8 cellular contexts compared by ENCODE assay signal in the genomic region with DNA sequence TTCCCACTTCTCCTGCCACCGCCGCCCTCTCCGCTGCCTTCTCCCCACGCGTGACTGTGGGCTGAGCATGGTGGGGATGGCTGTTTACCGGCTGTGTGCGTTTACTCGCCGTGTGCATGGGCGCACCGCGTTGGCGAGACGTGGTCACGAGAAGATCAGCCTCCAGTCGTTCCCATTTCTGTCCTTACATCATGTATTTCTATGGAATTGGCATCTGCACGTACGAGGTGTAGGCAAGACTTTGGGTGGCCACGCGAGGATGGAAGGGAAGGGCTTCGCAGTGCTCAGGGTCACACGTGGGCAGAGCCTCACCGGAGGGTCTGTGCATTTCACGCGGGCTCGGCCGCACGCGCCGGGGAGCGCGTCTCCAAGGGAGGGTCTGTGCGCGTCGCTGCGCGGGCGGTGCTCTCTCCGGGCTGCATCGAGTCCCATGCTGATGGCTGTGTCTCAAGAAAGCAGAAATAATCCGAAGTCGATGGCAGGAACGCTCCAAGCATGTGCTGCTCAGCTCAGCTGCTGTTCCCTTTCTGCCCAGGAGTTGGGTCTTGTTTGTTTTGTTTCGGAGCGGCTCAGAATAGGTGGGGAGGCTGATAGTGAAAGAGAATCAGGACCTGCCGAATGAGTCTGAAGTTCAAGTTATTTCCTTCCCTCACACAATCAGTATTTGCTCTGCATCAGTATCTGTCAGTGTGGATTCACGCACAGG. TPM values are rescaled to one million over a fixed set of nuclear protein-coding genes. Genes with fewer than 3 reads are reported as not detected.
DNase-seq lines count a peak whose midpoint lies in the region; ATAC-seq and TF ChIP-seq lines count a peak whose summit lies in the region.

No MANE protein-coding gene starts in this region.

- DNase-seq in NCI-H82 (lab: John Stamatoyannopoulos, UW) (peak; percentile 20), NCI-H82 treated with DMSO at 0.1 percent for 48 hours (lab: John Stamatoyannopoulos, UW; ENCODE audit: unreplicated experiment) (no peak), WTC11 (ENCODE audit: low spot score) (peak; percentile 22), kidney epithelial cell (ENCODE audit: low read depth) (no peak)
- peak; percentile 24 to 50 for DNase-seq in central memory CD8-positive, alpha-beta T cell (ENCODE audit: low spot score in 2 of 2)
- DNase-seq in stimulated activated CD4-positive, alpha-beta T cell treated with anti-CD3 and anti-CD28 coated beads, Interleukin-15, amount 100 ng/mL, for 1 hour (ENCODE audit: low read depth in 1 of 2, low spot score in 1 of 2): peak; percentile 15 to 21

- CTCF ChIA-PET in WTC11 (lab: Charles Lee): interaction anchor here (1.2 to 3.2 kb wide), 3 partner anchors 9 to 134 kb away, joined by 4 to 18 read pairs (median 11); no protein-coding TSS in a partner anchor

- peaks cover 9% of the 10 kb centered on the region for H3K27me3 ChIP-seq in kidney epithelial cell (ENCODE audit: control insufficient read depth, insufficient read depth, low read length)

- TF ChIP-seq CTCF in WTC11 (IDR thresholded peaks at IDR 0.05): no peak
- no peak for TF ChIP-seq CTCF in kidney epithelial cell (IDR thresholded peaks at IDR 0.05; ENCODE audit: insufficient read depth, low read length, poor library complexity, severe bottlenecking)

- peak overlapping the region; percentile 67 for H3K4me3 ChIP-seq in kidney epithelial cell (ENCODE audit: low read depth, low read length)

- H3K36me3 Mint-ChIP-seq in IgD-negative memory B cell: no peaks in the 10 kb centered on the region
- peaks cover 2% of the 10 kb centered on the region; the same call in 1 of the 2 replicates for H3K36me3 Mint-ChIP-seq in WTC11
- peaks cover 30% of the 10 kb centered on the region for H3K36me3 Mint-ChIP-seq in central memory CD8-positive, alpha-beta T cell (ENCODE audit: insufficient read depth)

- peak overlapping the region; percentile 97 to 99 (median 98) for H3K4me3 Mint-ChIP-seq in IgD-negative memory B cell
- peak overlapping the region; percentile 99 for H3K4me3 Mint-ChIP-seq in WTC11
- peak overlapping the region; percentile 98 for H3K4me3 Mint-ChIP-seq in central memory CD8-positive, alpha-beta T cell

- peak; percentile 36 for ATAC-seq in WTC11
- ATAC-seq in central memory CD8-positive, alpha-beta T cell (replicated peaks; ENCODE audit: extremely low read depth, poor library complexity, severe bottlenecking): peak; percentile 47
- ATAC-seq in HG03439 (IDR thresholded peaks at IDR 0.05; ENCODE audit: unreplicated experiment): no peak

- H3K36me3 ChIP-seq in kidney epithelial cell (ENCODE audit: control insufficient read depth, insufficient read depth, low read length): no peaks in the 10 kb centered on the region

- H3K4me1 Mint-ChIP-seq in IgD-negative memory B cell: peaks cover 36 to 48% (median 44%) of the 10 kb centered on the region in 3 donors
- peaks cover 42% of the 10 kb centered on the region for H3K4me1 Mint-ChIP-seq in WTC11
- H3K4me1 Mint-ChIP-seq in central memory CD8-positive, alpha-beta T cell: peaks cover 45% of the 10 kb centered on the region

- POLR2A ChIA-PET in WTC11 (lab: Charles Lee): interaction anchor here (0.9 kb wide), 1 partner anchor 22 kb away, joined by 3 read pairs; no protein-coding TSS in a partner anchor

- H3K27ac Mint-ChIP-seq in IgD-negative memory B cell (peak overlapping the region; percentile 98 to 99 (median 99)), WTC11 (peak overlapping the region; percentile 96)
- peak overlapping the region; percentile 99 for H3K27ac Mint-ChIP-seq in central memory CD8-positive, alpha-beta T cell (ENCODE audit: low read depth)

- H3K9me3 Mint-ChIP-seq in IgD-negative memory B cell: no peaks in the 10 kb centered on the region
- no peaks in the 10 kb centered on the region for H3K9me3 Mint-ChIP-seq in WTC11
- no peaks in the 10 kb centered on the region for H3K9me3 Mint-ChIP-seq in central memory CD8-positive, alpha-beta T cell

- H3K27me3 Mint-ChIP-seq in IgD-negative memory B cell: peaks cover 1% of the 10 kb centered on the region
- peaks cover 47% of the 10 kb centered on the region for H3K27me3 Mint-ChIP-seq in WTC11 (ENCODE audit: low read depth)
- no peaks in the 10 kb centered on the region for H3K27me3 Mint-ChIP-seq in central memory CD8-positive, alpha-beta T cell

TF ChIP-seq in WTC11, 78 proteins besides CTCF, POLR2A, EP300 and RAD21:
- TF ChIP-seq, protein P1, sequence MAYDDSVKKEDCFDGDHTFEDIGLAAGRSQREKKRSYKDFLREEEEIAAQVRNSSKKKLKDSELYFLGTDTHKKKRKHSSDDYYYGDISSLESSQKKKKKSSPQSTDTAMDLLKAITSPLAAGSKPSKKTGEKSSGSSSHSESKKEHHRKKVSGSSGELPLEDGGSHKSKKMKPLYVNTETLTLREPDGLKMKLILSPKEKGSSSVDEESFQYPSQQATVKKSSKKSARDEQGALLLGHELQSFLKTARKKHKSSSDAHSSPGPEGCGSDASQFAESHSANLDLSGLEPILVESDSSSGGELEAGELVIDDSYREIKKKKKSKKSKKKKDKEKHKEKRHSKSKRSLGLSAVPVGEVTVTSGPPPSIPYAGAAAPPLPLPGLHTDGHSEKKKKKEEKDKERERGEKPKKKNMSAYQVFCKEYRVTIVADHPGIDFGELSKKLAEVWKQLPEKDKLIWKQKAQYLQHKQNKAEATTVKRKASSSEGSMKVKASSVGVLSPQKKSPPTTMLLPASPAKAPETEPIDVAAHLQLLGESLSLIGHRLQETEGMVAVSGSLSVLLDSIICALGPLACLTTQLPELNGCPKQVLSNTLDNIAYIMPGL (CRISPR knock-in tag; IDR thresholded peaks at IDR 0.05): peak; percentile 74; the same call in 1 of the 2 replicates
- TF ChIP-seq GTF2I (CRISPR knock-in tag; conservative IDR thresholded peaks at IDR 0.05): no peak
- TF ChIP-seq, protein P2, sequence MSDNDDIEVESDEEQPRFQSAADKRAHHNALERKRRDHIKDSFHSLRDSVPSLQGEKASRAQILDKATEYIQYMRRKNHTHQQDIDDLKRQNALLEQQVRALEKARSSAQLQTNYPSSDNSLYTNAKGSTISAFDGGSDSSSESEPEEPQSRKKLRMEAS (CRISPR knock-in tag; IDR thresholded peaks at IDR 0.05): peak; percentile 79

RNA-seq across cellular contexts. Expression of a gene that starts 1.0 kb away (rescaled TPM):
- 41.4 TPM for polyA plus RNA-seq in IgD-negative memory B cell
- 7.9 to 10.2 TPM (median 8.0 TPM) in 3 replicates for total RNA-seq in WTC11 (2021)
- total RNA-seq in kidney epithelial cell: 2.3 and 3.4 TPM in 2 replicates

Comparison
In these comparisons a context has a peak if more than half of its experiments do, and no peak if none do; other contexts are left out.
1. DNase-seq: peak in NCI-H82 (single experiment), WTC11 (single experiment), central memory CD8-positive, alpha-beta T cell (2 of 2) and stimulated activated CD4-positive, alpha-beta T cell treated with anti-CD3 and anti-CD28 coated beads, Interleukin-15, amount 100 ng/mL, for 1 hour (2 of 2); none in NCI-H82 treated with DMSO at 0.1 percent for 48 hours (single experiment) and kidney epithelial cell (single experiment).
2. Peak in every context shown above with its lines, with median percentiles within 50 percentile points of each other: H3K27ac Mint-ChIP-seq and H3K4me3 Mint-ChIP-seq.